Comparison of ENCODE assay signal across 1 cellular context in the genomic region with DNA sequence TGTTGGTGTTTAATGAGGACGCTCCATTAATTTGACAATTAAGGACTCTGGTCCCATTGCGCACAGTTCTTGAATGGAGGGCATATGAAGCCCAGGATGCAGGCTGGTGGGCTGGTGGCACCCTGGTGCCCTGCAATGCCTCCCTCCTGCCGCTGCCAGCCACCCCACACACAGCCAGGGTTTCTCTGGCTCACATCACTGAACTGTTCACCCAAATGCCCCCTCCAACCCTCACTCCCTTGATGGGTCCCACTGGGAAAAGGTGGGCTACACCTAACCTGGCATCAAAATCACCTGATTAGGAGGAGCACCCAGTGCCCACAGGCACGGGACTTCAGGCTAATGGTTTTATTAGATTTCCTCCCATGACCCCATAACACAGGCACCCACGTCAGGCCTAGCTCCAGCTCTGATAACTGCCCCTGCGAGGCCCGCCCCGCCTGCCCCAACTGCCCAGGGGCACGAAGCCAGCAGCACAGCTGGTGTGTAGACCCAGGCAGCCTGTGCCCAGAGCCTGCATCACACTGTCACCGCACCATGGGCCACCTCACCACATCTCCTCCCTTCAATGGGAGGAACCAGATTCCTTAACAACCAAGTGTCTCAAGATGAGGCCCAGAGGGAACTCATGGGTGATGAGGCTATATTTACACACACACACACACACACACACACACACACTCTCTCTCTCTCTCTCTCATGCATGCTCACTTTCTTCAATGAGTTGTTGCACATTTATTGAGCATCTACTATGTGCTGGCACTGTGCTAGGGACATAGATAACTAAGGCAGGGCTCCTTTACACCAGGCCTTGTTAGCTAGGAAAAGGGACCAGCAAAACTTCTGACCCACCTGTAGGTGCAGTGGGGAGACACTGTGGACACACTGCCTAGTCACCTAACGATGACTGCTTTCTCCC.
A peak's percentile ranks its signal among the peaks of the same experiment; 100 is the strongest.
TF ChIP-seq lines count a peak whose summit lies in the region.

No MANE protein-coding gene starts in this region.

TF ChIP-seq in HEK293, 187 proteins besides CTCF, POLR2A, EP300 and RAD21 (continued from another document):
- TF ChIP-seq ZNF398 (tag by site-specific recombination; IDR thresholded peaks at IDR 0.05) (peak; percentile 25; the same call in 1 of the 2 replicates), ZNF664 (tag by site-specific recombination; IDR thresholded peaks at IDR 0.05) (peak; percentile 99), ZNF10 (tag by site-specific recombination; IDR thresholded peaks at IDR 0.05) (peak; percentile 89), ZNF114 (tag by site-specific recombination; IDR thresholded peaks at IDR 0.05) (no peak)
